Comparison of ENCODE assay signal across 22 cellular contexts in the genomic region with DNA sequence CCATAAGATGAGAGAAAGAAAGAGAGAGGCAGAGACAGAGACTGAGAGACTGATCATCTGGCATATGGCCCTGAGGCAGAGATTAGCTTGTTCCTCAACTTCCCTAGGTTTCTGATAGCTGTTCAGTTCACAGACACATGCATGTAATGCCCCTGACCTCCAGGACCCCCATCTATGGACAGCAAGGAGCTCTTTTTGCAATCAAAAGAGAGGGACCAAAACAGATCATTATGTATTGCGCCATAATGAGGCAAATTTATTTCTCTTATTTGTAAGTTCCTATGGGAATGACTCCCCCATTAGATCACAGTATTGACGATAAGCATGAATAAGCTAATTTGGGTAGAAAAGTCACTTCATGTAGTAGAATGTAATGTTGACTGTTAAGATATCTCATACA. TPM values are rescaled to one million over a fixed set of nuclear protein-coding genes. Genes with fewer than 3 reads are reported as not detected.
DNase-seq lines count a peak whose midpoint lies in the region; TF ChIP-seq lines count a peak whose summit lies in the region.
"Had no signal": no experiment of that assay in that cellular context is flagged by ENCODE, and none has a peak within 500 bp of the region (broad histone marks: within the 10 kb centered on the region; RNA-seq: fewer than 3 reads in every experiment).

No MANE protein-coding gene starts in this region.

- H3K36me3 ChIP-seq in Karpas-422 (ENCODE audit: insufficient read depth, low read length) (0 out of 2 replicates have a peak, but pooled peaks cover 3% of the 10 kb centered on the region), Peyer's patch (no peaks in the 10 kb centered on the region)
- H3K36me3 ChIP-seq: BE2C had no signal

- no peak overlapping the region for H2AFZ ChIP-seq in Karpas-422 (ENCODE audit: low read length)
- H2AFZ ChIP-seq: GM23338 had no signal

- H3K4me3 ChIP-seq in Karpas-422 (ENCODE audit: low read length), result no peak overlapping the region
- H3K4me3 ChIP-seq in Peyer's patch, result no peak overlapping the region
- H3K4me3 ChIP-seq: A549; BLaER1 treated with 17β-estradiol and CSF1 and Interleukin-3, amounts not matched to agents 10 nM and 100 nM; GM23338 had no signal

- no peaks in the 10 kb centered on the region for H3K27me3 Mint-ChIP-seq in HFFc6 (ENCODE audit: insufficient read depth)
- H3K27me3 Mint-ChIP-seq: CD4-positive, alpha-beta T cell; CD8-positive, alpha-beta memory T cell had no signal

- TF ChIP-seq POLR2A in Peyer's patch (IDR thresholded peaks at IDR 0.05), result no peak

- no peak for DNase-seq in HFFc6
- DNase-seq in Karpas-422, result no peak
- no peak for DNase-seq in epithelial cell of prostate (ENCODE audit: low read depth, low spot score)
- DNase-seq in Peyer's patch, result no peak
- no peak for DNase-seq in central memory CD4-positive, alpha-beta T cell
- no peak for DNase-seq in NCI-H1436 treated with DMSO at 0.1 percent for 48 hours (lab: John Stamatoyannopoulos, UW)
- no peak for DNase-seq in stimulated activated CD4-positive, alpha-beta T cell treated with anti-CD3 and anti-CD28 coated beads, Interleukin-12 subunit alpha, Interleukin-12 subunit beta, amount 100 ng/mL, for 4 hours
- DNase-seq: 8988T; ACHN; AML-193; BE2C; CD4-positive, alpha-beta T cell; CD8-positive, alpha-beta memory T cell; DMS 273 treated with DMSO at 0.1 percent for 48 hours; DMS79 treated with DMSO at 0.1 percent for 48 hours; GF-D8; H9 had no signal

- H3K27ac ChIP-seq in Karpas-422 (ENCODE audit: low read length), result peak overlapping the region; percentile 82
- peak overlapping the region; percentile 85 for H3K27ac ChIP-seq in epithelial cell of prostate
- no peak overlapping the region for H3K27ac ChIP-seq in Peyer's patch
- H3K27ac ChIP-seq: A549; BLaER1 treated with 17β-estradiol and CSF1 and Interleukin-3, amounts not matched to agents 10 nM and 100 nM had no signal

- H3K9ac ChIP-seq in Karpas-422 (ENCODE audit: low read length), result no peak overlapping the region
- H3K9ac ChIP-seq: BLaER1 treated with 17β-estradiol and CSF1 and Interleukin-3, amounts not matched to agents 10 nM and 100 nM had no signal

- no peaks in the 10 kb centered on the region for H3K27me3 ChIP-seq in Karpas-422 (ENCODE audit: low read length)
- no peaks in the 10 kb centered on the region for H3K27me3 ChIP-seq in Peyer's patch
- H3K27me3 ChIP-seq: BE2C; BLaER1 treated with 17β-estradiol and CSF1 and Interleukin-3, amounts not matched to agents 10 nM and 100 nM had no signal

- no peak for TF ChIP-seq CTCF in HFFc6 (IDR thresholded peaks at IDR 0.05)
- TF ChIP-seq CTCF in Peyer's patch (IDR thresholded peaks at IDR 0.05), result no peak

- H4K20me1 ChIP-seq in Karpas-422 (ENCODE audit: insufficient read depth, low read depth, low read length), result no peaks in the 10 kb centered on the region

- peak overlapping the region; percentile 67 for H3K4me2 ChIP-seq in Karpas-422 (ENCODE audit: low read depth, low read length, poor library complexity, severe bottlenecking)
- H3K4me2 ChIP-seq: BLaER1 treated with 17β-estradiol and CSF1 and Interleukin-3, amounts not matched to agents 10 nM and 100 nM; GM23338 had no signal

- H3K4me1 Mint-ChIP-seq in HFFc6 (ENCODE audit: low read depth), result peaks cover 99% of the 10 kb centered on the region

- H3K36me3 Mint-ChIP-seq in HFFc6 (ENCODE audit: low read depth), result peaks cover 17% of the 10 kb centered on the region
- H3K36me3 Mint-ChIP-seq: CD14-positive monocyte had no signal

- no peak overlapping the region for H3K4me3 Mint-ChIP-seq in HFFc6
- H3K4me3 Mint-ChIP-seq: CD14-positive monocyte; CD4-positive, alpha-beta T cell; CD8-positive, alpha-beta memory T cell; GM23338; H9 had no signal

- peak overlapping the region; percentile 22; the same call in 1 of the 2 replicates for H3K27ac Mint-ChIP-seq in HFFc6
- H3K27ac Mint-ChIP-seq: CD14-positive monocyte; CD4-positive, alpha-beta T cell; CD8-positive, alpha-beta memory T cell; GM23338; H9 had no signal

- H3K4me1 ChIP-seq in Karpas-422 (ENCODE audit: low read length) (peaks cover 79% of the 10 kb centered on the region), Peyer's patch (no peaks in the 10 kb centered on the region)
- H3K4me1 ChIP-seq: BE2C had no signal

- H3K79me2 ChIP-seq in Karpas-422 (ENCODE audit: low read length), result peaks cover 99% of the 10 kb centered on the region

- H3K9me3 ChIP-seq in Karpas-422 (ENCODE audit: low read length), result no peaks in the 10 kb centered on the region
- H3K9me3 ChIP-seq in Peyer's patch, result no peaks in the 10 kb centered on the region
- H3K9me3 ChIP-seq: A549; BE2C; BLaER1 treated with 17β-estradiol and CSF1 and Interleukin-3, amounts not matched to agents 10 nM and 100 nM had no signal

- no peaks in the 10 kb centered on the region for H3K9me2 ChIP-seq in Karpas-422 (replicated peaks; ENCODE audit: insufficient read depth, low read length)

- peaks cover 5% of the 10 kb centered on the region; the same call in 1 of the 2 replicates for H3K9me3 Mint-ChIP-seq in HFFc6
- H3K9me3 Mint-ChIP-seq: CD14-positive monocyte; CD4-positive, alpha-beta T cell; CD8-positive, alpha-beta memory T cell; GM23338; H9 had no signal

RNA-seq across cellular contexts. Expression of gene KCNQ5, which starts 25.6 kb away (rescaled TPM):
- 10 to 100 TPM; 16.3 to 35.5 (median 20.2) TPM for total RNA-seq in HFFc6 (2021; fragmentation: NEBNext Ultra II Directional; extraction: Animal tissue kit (Norgen Biotek cat#: 25700))
- total RNA-seq in Karpas-422 (2014; rRNA removed; shearing (Covaris generic); ENCODE audit: low replicate concordance), result 29.1 and 50.5 TPM in 2 replicates
- 1 to 10 TPM in 1 of 4 donors, under 1 TPM in 2, not detected in 1; 0.27 to 5.0 (median 0.38) TPM for total RNA-seq in Peyer's patch
- total RNA-seq: G401 had no signal

Comparison
In these comparisons a context has a peak if more than half of its experiments do, and no peak if none do; other contexts are left out.
1. H3K27ac ChIP-seq: peak in Karpas-422 (single experiment) and epithelial cell of prostate (single experiment); none in Peyer's patch (0 of 4).